In genomic region chr10:45454859-45455258, GRCh38 we compare ENCODE assay signal across 17 cellular contexts.
DNase-seq lines count a peak whose midpoint lies in the region; ATAC-seq and TF ChIP-seq lines count a peak whose summit lies in the region.
"Had no signal": no experiment of that assay in that cellular context is flagged by ENCODE, and none has a peak within 500 bp of the region (broad histone marks: within the 10 kb centered on the region; RNA-seq: fewer than 3 reads in every experiment).

No MANE protein-coding gene starts in this region.

- no peaks in the 10 kb centered on the region for H3K27me3 Mint-ChIP-seq in IgD-negative memory B cell
- H3K27me3 Mint-ChIP-seq: activated T-cell treated with anti-CD3 and anti-CD28 coated beads, Interleukin-2, amount 50 U/mL, for 24 hours; stimulated activated naive CD8-positive, alpha-beta T cell treated with anti-CD3 and anti-CD28 coated beads, Interleukin-15, Interleukin-2, amounts not matched to agents 100 ng/mL and 50 ng/mL, for 24 hours had no signal

- H3K4me1 Mint-ChIP-seq in IgD-negative memory B cell = peaks cover 31 to 55% (median 51%) of the 10 kb centered on the region in 3 donors

- peaks cover 0 to 6% (median 2%) of the 10 kb centered on the region in 3 donors for H3K9me3 Mint-ChIP-seq in IgD-negative memory B cell
- H3K9me3 Mint-ChIP-seq: activated T-cell treated with anti-CD3 and anti-CD28 coated beads, Interleukin-2, amount 50 U/mL, for 24 hours; stimulated activated naive CD8-positive, alpha-beta T cell treated with anti-CD3 and anti-CD28 coated beads, Interleukin-15, Interleukin-2, amounts not matched to agents 100 ng/mL and 50 ng/mL, for 24 hours had no signal

- peak overlapping the region; percentile 64 to 96 (median 86) for H3K27ac Mint-ChIP-seq in IgD-negative memory B cell
- H3K27ac Mint-ChIP-seq: activated T-cell treated with anti-CD3 and anti-CD28 coated beads, Interleukin-2, amount 50 U/mL, for 24 hours; stimulated activated naive CD8-positive, alpha-beta T cell treated with anti-CD3 and anti-CD28 coated beads, Interleukin-15, Interleukin-2, amounts not matched to agents 100 ng/mL and 50 ng/mL, for 24 hours had no signal

- ATAC-seq in GM18867 (IDR thresholded peaks at IDR 0.05; ENCODE audit: unreplicated experiment) = peak; percentile 54

- no peaks in the 10 kb centered on the region for H3K27me3 ChIP-seq in BLaER1
- no peaks in the 10 kb centered on the region for H3K27me3 ChIP-seq in WERI-Rb-1 (ENCODE audit: insufficient read depth, low read depth, severe bottlenecking)
- H3K27me3 ChIP-seq: hepatocyte had no signal

- no peak for TF ChIP-seq CTCF in choroid plexus epithelial cell (conservative IDR thresholded peaks at IDR 0.05; ENCODE audit: low read depth, low read length)
- TF ChIP-seq CTCF in WERI-Rb-1 (IDR thresholded peaks at IDR 0.05; ENCODE audit: low read depth, low read length) = no peak

- no peak overlapping the region for H3K9ac ChIP-seq in BLaER1

- H3K4me3 ChIP-seq in BLaER1 (no peak overlapping the region), choroid plexus epithelial cell (ENCODE audit: low read depth, low read length) (no peak overlapping the region), WERI-Rb-1 (ENCODE audit: low read depth, low read length) (no peak overlapping the region)
- H3K4me3 ChIP-seq: HAP-1, hepatocyte, smooth muscle cell had no signal

- DNase-seq in choroid plexus epithelial cell (ENCODE audit: low read depth) (peak; percentile 17), NCI-H526 treated with DMSO at 0.1 percent for 48 hours (lab: John Stamatoyannopoulos, UW) (no peak), NOMO-1 treated with dmso at 0.1 percent for 144 hours (lab: John Stamatoyannopoulos, UW; ENCODE audit: unreplicated experiment) (no peak), WERI-Rb-1 (no peak), activated gamma-delta T cell treated with Interleukin-2 at 50 U/mL for 16 hours (no peak)
- DNase-seq: activated T-cell treated with anti-CD3 and anti-CD28 coated beads, Interleukin-2, amount 50 U/mL, for 24 hours; AML-193; kidney glomerular epithelial cell; NCI-H1436 treated with DMSO at 0.1 percent for 48 hours; NCI-H345 had no signal

- peak overlapping the region in 3 of 4 donors; percentile 25 to 78 (median 60) for H3K4me3 Mint-ChIP-seq in IgD-negative memory B cell
- H3K4me3 Mint-ChIP-seq: activated T-cell treated with anti-CD3 and anti-CD28 coated beads, Interleukin-2, amount 50 U/mL, for 24 hours; stimulated activated naive CD8-positive, alpha-beta T cell treated with anti-CD3 and anti-CD28 coated beads, Interleukin-15, Interleukin-2, amounts not matched to agents 100 ng/mL and 50 ng/mL, for 24 hours had no signal

- peaks cover 20% of the 10 kb centered on the region for H3K36me3 Mint-ChIP-seq in IgD-negative memory B cell

- no peaks in the 10 kb centered on the region for H3K9me3 ChIP-seq in BLaER1
- no peaks in the 10 kb centered on the region for H3K9me3 ChIP-seq in WERI-Rb-1 (ENCODE audit: severe bottlenecking)
- H3K9me3 ChIP-seq: HAP-1 had no signal

- H3K4me2 ChIP-seq in BLaER1 = no peak overlapping the region
- H3K4me2 ChIP-seq: hepatocyte had no signal

- H3K4me1 ChIP-seq in BLaER1 = peaks cover 10% of the 10 kb centered on the region
- H3K4me1 ChIP-seq: HAP-1 had no signal

- H4K20me1 ChIP-seq in BLaER1 = no peaks in the 10 kb centered on the region

- 0 out of 2 replicates have a peak overlapping the region, but pooled peaks have one; percentile 20 for H3K27ac ChIP-seq in BLaER1
- no peak overlapping the region for H3K27ac ChIP-seq in WERI-Rb-1
- H3K27ac ChIP-seq: hepatocyte had no signal

- H3K36me3 ChIP-seq in BLaER1 = peaks cover 45% of the 10 kb centered on the region
- peaks cover 13% of the 10 kb centered on the region; the same call in 1 of the 2 replicates for H3K36me3 ChIP-seq in WERI-Rb-1
- H3K36me3 ChIP-seq: HAP-1 had no signal
